Comparison of ENCODE assay signal across 1 cellular context in genomic region chr6:102793752-102794151, GRCh38.
TF ChIP-seq lines count a peak whose summit lies in the region.

No MANE protein-coding gene starts in this region.

TF ChIP-seq in K562, 482 proteins besides CTCF, POLR2A, EP300 and RAD21 (continued from another document):
- no peak for TF ChIP-seq ZBTB40 (IDR thresholded peaks at IDR 0.05)
- TF ChIP-seq ZBTB40 (CRISPR knock-in tag; IDR thresholded peaks at IDR 0.05): no peak
- TF ChIP-seq KLF1 (tag; IDR thresholded peaks at IDR 0.05): no peak
- TF ChIP-seq MLX (CRISPR knock-in tag; conservative IDR thresholded peaks at IDR 0.05): no peak
- peak; percentile 51 for TF ChIP-seq MAFG (tag; conservative IDR thresholded peaks at IDR 0.05)
- no peak for TF ChIP-seq PHB2 (IDR thresholded peaks at IDR 0.05; ENCODE audit: low read depth)
- peak; percentile 83 for TF ChIP-seq ZNF316 (IDR thresholded peaks at IDR 0.05)
- TF ChIP-seq FOS (IDR thresholded peaks at IDR 0.05; ENCODE audit: extremely low read depth, insufficient read length): no peak
- TF ChIP-seq NCOR1 (IDR thresholded peaks at IDR 0.05): no peak
- TF ChIP-seq POLR3A (IDR thresholded peaks at IDR 0.05; ENCODE audit: borderline replicate concordance, extremely low read depth, insufficient read depth, insufficient read length): no peak
- TF ChIP-seq ZNF79 (CRISPR knock-in tag; IDR thresholded peaks at IDR 0.05; ENCODE audit: low read depth): no peak
- no peak for TF ChIP-seq GATA2 (CRISPR knock-in tag; IDR thresholded peaks at IDR 0.05)
- no peak for TF ChIP-seq ZNF143 (CRISPR knock-in tag; IDR thresholded peaks at IDR 0.05)
- peak; percentile 65 for TF ChIP-seq C11orf30 (IDR thresholded peaks at IDR 0.05; ENCODE audit: low read depth)
